20 cellular contexts compared by ENCODE assay signal in genomic region chr7:4800487-4800886, GRCh38. TPM values are rescaled to one million over a fixed set of nuclear protein-coding genes. Genes with fewer than 3 reads are reported as not detected.
DNase-seq lines count a peak whose midpoint lies in the region; ATAC-seq, FAIRE-seq and TF ChIP-seq lines count a peak whose summit lies in the region.
"Had no signal": no experiment of that assay in that cellular context is flagged by ENCODE, and none has a peak within 500 bp of the region (broad histone marks: within the 10 kb centered on the region; RNA-seq: fewer than 3 reads in every experiment).

No MANE protein-coding gene starts in this region.

- no peaks in the 10 kb centered on the region for H3K27me3 ChIP-seq in BLaER1 treated with 17β-estradiol and CSF1 and Interleukin-3, amounts not matched to agents 10 nM and 100 nM
- H3K27me3 ChIP-seq in K562 (ENCODE audit: control insufficient read depth in 2 of 2, insufficient read depth in 2 of 2, low read length in 2 of 2) (no peaks in the 10 kb centered on the region), osteoblast (ENCODE audit: insufficient read depth, low read length) (no peaks in the 10 kb centered on the region)

- no peak for TF ChIP-seq POLR2A in K562 (conservative IDR thresholded peaks at IDR 0.05)

- FAIRE-seq in K562 (lab: Jason Lieb, UNC): no peak

- WGBS in K562 (ENCODE audit: insufficient coverage, low coverage, missing lambda C conversion rate): 43% methylated on average over 10 of the region's 10 CpGs

- H3K4me3 ChIP-seq in BLaER1 treated with 17β-estradiol and CSF1 and Interleukin-3, amounts not matched to agents 10 nM and 100 nM: no peak overlapping the region
- H3K4me3 ChIP-seq in K562 (no peak overlapping the region), osteoblast (ENCODE audit: insufficient read depth, low read length) (no peak overlapping the region)

- 0 out of 22 replicates have a peak overlapping the region, but pooled peaks of 2 of the 11 experiments have one; percentile 28 to 47 for H3K27ac ChIP-seq in BLaER1 treated with 17β-estradiol and CSF1 and Interleukin-3, amounts not matched to agents 10 nM and 100 nM
- no peak overlapping the region for H3K27ac ChIP-seq in K562 (ENCODE audit: extremely low read depth, low read depth, low read length)
- H3K27ac ChIP-seq in osteoblast (ENCODE audit: low read depth, low read length): no peak overlapping the region
- H3K27ac ChIP-seq: 22Rv1 had no signal

- H3K79me2 ChIP-seq in K562 (ENCODE audit: control insufficient read depth, insufficient read depth, low read length): no peaks in the 10 kb centered on the region
- H3K79me2 ChIP-seq in osteoblast (ENCODE audit: insufficient read depth, low read length): no peaks in the 10 kb centered on the region

- H3K9me3 ChIP-seq in BLaER1 treated with 17β-estradiol and CSF1 and Interleukin-3, amounts not matched to agents 10 nM and 100 nM (replicated peaks in 1 of 11): no peaks in the 10 kb centered on the region
- H3K9me3 ChIP-seq in K562 (replicated peaks; ENCODE audit: control insufficient read depth, insufficient read depth, low read depth, low read length) (no peaks in the 10 kb centered on the region), osteoblast (ENCODE audit: low read depth, low read length) (no peaks in the 10 kb centered on the region)

- no peak for TF ChIP-seq EP300 in K562 (IDR thresholded peaks at IDR 0.05; ENCODE audit: low read length)

- POLR2A ChIA-PET in K562 (lab: Yijun Ruan, JAX): interaction anchor here (0.5 to 1.1 kb wide), 4 partner anchors 105 to 290 kb away, joined by 3 to 6 read pairs (median 3); no protein-coding TSS in a partner anchor

- CTCF ChIA-PET in K562 (lab: Yijun Ruan, JAX; ENCODE audit: low intra/inter-chr PET ratio): no interaction called here

- ATAC-seq in K562: no peak
- no peak for ATAC-seq in GM19452 (IDR thresholded peaks at IDR 0.05; ENCODE audit: unreplicated experiment)
- ATAC-seq: HCT116 had no signal

- H3K36me3 ChIP-seq in BLaER1 treated with 17β-estradiol and CSF1 and Interleukin-3, amounts not matched to agents 10 nM and 100 nM: peaks cover 0 to 9% (median 0%) of the 10 kb centered on the region in 11 experiments; a peak in 3 of 22 replicates
- H3K36me3 ChIP-seq in K562 (ENCODE audit: control insufficient read depth, insufficient read depth, low read length): no peaks in the 10 kb centered on the region
- no peaks in the 10 kb centered on the region for H3K36me3 ChIP-seq in osteoblast (ENCODE audit: insufficient read depth, low read length)

- H3K9ac ChIP-seq in BLaER1 treated with 17β-estradiol and CSF1 and Interleukin-3, amounts not matched to agents 10 nM and 100 nM: peak overlapping the region in 5 of 11 experiments; percentile 16 to 65 (median 58); a peak in 7 of 22 replicates
- H3K9ac ChIP-seq in K562 (ENCODE audit: insufficient read depth in 1 of 2, low read depth in 2 of 2, low read length in 2 of 2): no peak overlapping the region; a peak in 1 of 4 replicates

- DNase-seq in DMS53 (lab: John Stamatoyannopoulos, UW): peak; percentile 49
- no peak for DNase-seq in DMS53 treated with DMSO at 0.1 percent for 48 hours (lab: John Stamatoyannopoulos, UW; ENCODE audit: unreplicated experiment)
- DNase-seq in K562 (ENCODE audit: extremely low read depth in 1 of 4, low spot score in 3 of 4): no peak
- peak; percentile 83 for DNase-seq in osteoblast (ENCODE audit: insufficient read length, low spot score, missing footprints)
- no peak for DNase-seq in NCI-H187 (lab: John Stamatoyannopoulos, UW)
- DNase-seq in superior temporal gyrus (ENCODE audit: extremely low spot score): no peak
- DNase-seq: CD4-positive, CD25-positive, alpha-beta regulatory T cell; DMS153; GOT3; NCI-H1048; NCI-H1417; NCI-H1694; NCI-H2081; NCI-H2227 treated with DMSO at 0.1 percent for 48 hours; NCI-H526 treated with DMSO at 0.1 percent for 48 hours; SHP77 treated with DMSO at 0.1 percent for 48 hours had no signal

- TF ChIP-seq CTCF in K562 (IDR thresholded peaks at IDR 0.05 in 2 of 3, conservative IDR thresholded peaks at IDR 0.05 in 1 of 3; ENCODE audit: insufficient read depth in 2 of 3, low read depth in 1 of 3, low read length in 3 of 3): no peak
- no peak for TF ChIP-seq CTCF in osteoblast (IDR thresholded peaks at IDR 0.05; ENCODE audit: extremely low read depth, low read depth, low read length)

- H3K4me1 ChIP-seq in BLaER1 treated with 17β-estradiol and CSF1 and Interleukin-3, amounts not matched to agents 10 nM and 100 nM: peaks cover 24 to 84% (median 70%) of the 10 kb centered on the region in 10 experiments
- peaks cover 0 to 53% of the 10 kb centered on the region in 2 experiments; a peak in 2 of 5 replicates for H3K4me1 ChIP-seq in K562 (replicated peaks in 1 of 2; ENCODE audit: control insufficient read depth in 2 of 2, insufficient read depth in 2 of 2, low read length in 2 of 2)
- H3K4me1 ChIP-seq in osteoblast (ENCODE audit: insufficient read depth, low read length): no peaks in the 10 kb centered on the region

- H4K20me1 ChIP-seq in BLaER1 treated with 17β-estradiol and CSF1 and Interleukin-3, amounts not matched to agents 10 nM and 100 nM: peaks cover 0 to 27% (median 7%) of the 10 kb centered on the region in 11 experiments; a peak in 10 of 22 replicates
- peaks cover 5% of the 10 kb centered on the region; the same call in 1 of the 2 replicates for H4K20me1 ChIP-seq in K562 (replicated peaks; ENCODE audit: control insufficient read depth, insufficient read depth, low read length)
- H4K20me1 ChIP-seq in osteoblast (ENCODE audit: insufficient read depth, low read length): no peaks in the 10 kb centered on the region

- H2AFZ ChIP-seq in K562 (ENCODE audit: low read depth, low read length): no peak overlapping the region
- no peak overlapping the region for H2AFZ ChIP-seq in osteoblast (ENCODE audit: low read length)

- no TSS peak for BruUV-seq in K562 (replicated peaks; lab: Mats Ljungman, UMichigan)

- in situ Hi-C loops in K562 (cut with MboI): no loop called here

- H3K4me2 ChIP-seq in BLaER1 treated with 17β-estradiol and CSF1 and Interleukin-3, amounts not matched to agents 10 nM and 100 nM: peak overlapping the region; percentile 45 to 94 (median 78)
- H3K4me2 ChIP-seq in K562 (ENCODE audit: insufficient read depth, low read length): no peak overlapping the region
- H3K4me2 ChIP-seq in osteoblast (ENCODE audit: insufficient read depth, low read length): no peak overlapping the region

- intact Hi-C loops in K562 (cut with micrococcal nuclease): no loop called here

- H3K9me1 ChIP-seq in K562 (ENCODE audit: control insufficient read depth, insufficient read depth, low read length): no peaks in the 10 kb centered on the region

- TF ChIP-seq RAD21 in K562 (CRISPR knock-in tag; conservative IDR thresholded peaks at IDR 0.05 in 1 of 2, IDR thresholded peaks at IDR 0.05 in 1 of 2): no peak

TF ChIP-seq in K562, 482 proteins besides CTCF, POLR2A, EP300 and RAD21:
- TF ChIP-seq POLR2G (IDR thresholded peaks at IDR 0.05; ENCODE audit: low read depth, low read length) (0 out of 2 replicates have a peak, but pooled peaks have one; percentile 2), U2AF1 (optimal IDR thresholded peaks at IDR 0.05; ENCODE audit: low read depth, low read length) (no peak)

RNA-seq across cellular contexts. Expression of gene AP5Z1, which starts 25.1 kb away (rescaled TPM):
- 41.6 and 134 TPM in 2 replicates for total RNA-seq in K562 (2011; cell fraction: chromatin; rRNA removed; ENCODE audit: low replicate concordance)
- 104 and 127 TPM in 2 replicates for total RNA-seq in K562 (2011; cell fraction: nucleolus; rRNA removed)
- total RNA-seq in K562 (2011; cell fraction: nucleoplasm; rRNA removed): 53.1 and 59.0 TPM in 2 replicates
- total RNA-seq in K562 (2014; rRNA removed) (19.8 and 23.1 TPM in 2 replicates), K562 (2014; rRNA removed; fragmentation: Illumina TruSeq; extraction: Trizol) (2.7 and 3.3 TPM in 2 replicates), K562 (2015; rRNA removed; fragmentation: Illumina TruSeq; extraction: Trizol) (11.1 and 12.6 TPM in 2 replicates), K562 (2021) (25.6 and 31.1 TPM in 2 replicates), osteoblast (63.9 and 73.1 TPM in 2 replicates)
- polyA plus RNA-seq in K562 (2011; rRNA removed) (6.4 and 13.9 TPM in 2 replicates), K562 (2014; fragmentation: Illumina TruSeq; extraction: Trizol) (4.1 and 9.6 TPM in 2 replicates), K562 (2014; fragmentation: Nextera tagmentation; extraction: Ambion mirVana) (under 1 TPM; 0.06 to 0.98 TPM), K562 (2014; rRNA removed) (22.1 and 26.3 TPM in 2 replicates)
- polyA plus RNA-seq in K562 (2011; cell fraction: cytosol; rRNA removed): 8.3 and 24.8 TPM in 2 replicates
- polyA plus RNA-seq in K562 (2011; cell fraction: nucleus; rRNA removed): 60.3 and 105 TPM in 2 replicates
- 21.4 and 42.0 TPM in 2 replicates for polyA plus RNA-seq in K562 (2012)
- polyA minus RNA-seq in K562 (2011; rRNA and poly(A)+ RNA removed): 2.1 and 3.0 TPM in 2 replicates
- 8.8 and 9.3 TPM in 2 replicates for polyA minus RNA-seq in K562 (2011; cell fraction: cytosol; rRNA and poly(A)+ RNA removed)
- 28.7 and 31.2 TPM in 2 replicates for polyA minus RNA-seq in K562 (2011; cell fraction: nucleus; rRNA and poly(A)+ RNA removed)

Comparison
In these comparisons a context has a peak if more than half of its experiments do, and no peak if none do; other contexts are left out.
1. DNase-seq: peak in DMS53 (single experiment) and osteoblast (single experiment); none in DMS53 treated with DMSO at 0.1 percent for 48 hours (single experiment), K562 (0 of 4), NCI-H187 (0 of 2) and superior temporal gyrus (single experiment).
2. H3K4me2 ChIP-seq: peak in BLaER1 treated with 17β-estradiol and CSF1 and Interleukin-3, amounts not matched to agents 10 nM and 100 nM (11 of 11); none in K562 (single experiment) and osteoblast (single experiment).